8 cellular contexts compared by ENCODE assay signal in genomic region chr17:75181608-75182318, GRCh38. TPM values are rescaled to one million over a fixed set of nuclear protein-coding genes. Genes with fewer than 3 reads are reported as not detected.
A peak's percentile ranks its signal among the peaks of the same experiment; 100 is the strongest.
DNase-seq lines count a peak whose midpoint lies in the region; ATAC-seq and TF ChIP-seq lines count a peak whose summit lies in the region.

No MANE protein-coding gene starts in this region.

- ATAC-seq in HG02938 (IDR thresholded peaks at IDR 0.05; ENCODE audit: unreplicated experiment) = no peak

- peak overlapping the region; percentile 97 for H3K4me2 ChIP-seq in OCI-LY1 (ENCODE audit: low read length)

- no peaks in the 10 kb centered on the region for H3F3A ChIP-seq in OCI-LY1 (ENCODE audit: insufficient read depth, low read length)

- no peaks in the 10 kb centered on the region for H3K9me2 ChIP-seq in OCI-LY1 (ENCODE audit: low read depth, low read length)

- H3K9me3 ChIP-seq in OCI-LY1 (ENCODE audit: low read length) (no peaks in the 10 kb centered on the region), iPS-15b (ENCODE audit: control insufficient read depth, insufficient read depth, low read length) (no peaks in the 10 kb centered on the region), spleen (no peaks in the 10 kb centered on the region)

- peak; percentile 84 for DNase-seq in activated effector memory CD4-positive, alpha-beta T cell treated with anti-CD3 and anti-CD28 coated beads, Interleukin-2, amount 50 U/mL, for 16 hours
- DNase-seq in activated effector memory CD4-positive, alpha-beta T cell treated with Interleukin-2 at 50 U/mL for 16 hours = no peak
- DNase-seq in activated naive CD8-positive, alpha-beta T cell treated with anti-CD3 and anti-CD28 coated beads for 36 hours = peak; percentile 49
- DNase-seq in spleen (no peak), NCI-H2081 treated with DMSO at 0.1 percent for 48 hours (lab: John Stamatoyannopoulos, UW) (no peak)

- H4K20me1 ChIP-seq in OCI-LY1 (ENCODE audit: insufficient read depth, low read length) = peaks cover 7% of the 10 kb centered on the region

- WGBS in spleen, 5 donors = 0 to 1% (median 0%) methylated on average over 20 to 34 of the region's 34 CpGs

- peak overlapping the region; percentile 81 for H3K27ac Mint-ChIP-seq in activated naive CD8-positive, alpha-beta T cell treated with anti-CD3 and anti-CD28 coated beads for 36 hours

- no peaks in the 10 kb centered on the region for H3K27me3 Mint-ChIP-seq in activated naive CD8-positive, alpha-beta T cell treated with anti-CD3 and anti-CD28 coated beads for 36 hours

- H3K9ac ChIP-seq in OCI-LY1 (ENCODE audit: low read length) = peak overlapping the region; percentile 99
- H3K9ac ChIP-seq in iPS-15b (ENCODE audit: low read depth, low read length) = peak overlapping the region; percentile 97

- no peak for TF ChIP-seq POLR2A in spleen (IDR thresholded peaks at IDR 0.05)

- peaks cover 23% of the 10 kb centered on the region for H3K36me3 Mint-ChIP-seq in activated naive CD8-positive, alpha-beta T cell treated with anti-CD3 and anti-CD28 coated beads for 36 hours

- no peaks in the 10 kb centered on the region for H3K27me3 ChIP-seq in OCI-LY1 (ENCODE audit: insufficient read depth, low read length)
- no peaks in the 10 kb centered on the region for H3K27me3 ChIP-seq in iPS-15b (ENCODE audit: control insufficient read depth, insufficient read depth, low read length)
- H3K27me3 ChIP-seq in spleen (replicated peaks in 1 of 7) = no peaks in the 10 kb centered on the region

- no peaks in the 10 kb centered on the region for H3K9me3 Mint-ChIP-seq in activated naive CD8-positive, alpha-beta T cell treated with anti-CD3 and anti-CD28 coated beads for 36 hours

- peak overlapping the region; percentile 95 for H3K4me3 Mint-ChIP-seq in activated naive CD8-positive, alpha-beta T cell treated with anti-CD3 and anti-CD28 coated beads for 36 hours

- H3K4me3 ChIP-seq in OCI-LY1 (ENCODE audit: low read depth, low read length, poor library complexity, severe bottlenecking) = peak overlapping the region; percentile 98
- peak overlapping the region; percentile 89 for H3K4me3 ChIP-seq in iPS-15b (ENCODE audit: low read depth, low read length)
- peak overlapping the region; percentile 62 to 98 (median 96) for H3K4me3 ChIP-seq in spleen

- H3K36me3 ChIP-seq in OCI-LY1 (ENCODE audit: insufficient read depth, low read length) = peaks cover 40% of the 10 kb centered on the region
- peaks cover 22% of the 10 kb centered on the region for H3K36me3 ChIP-seq in iPS-15b (ENCODE audit: control insufficient read depth, insufficient read depth, low read length)
- H3K36me3 ChIP-seq in spleen = peaks cover 0 to 37% (median 24%) of the 10 kb centered on the region in 6 donors

- TF ChIP-seq CTCF in OCI-LY1 (IDR thresholded peaks at IDR 0.05; ENCODE audit: low read length) (no peak), spleen (IDR thresholded peaks at IDR 0.05 in 8 of 11, conservative IDR thresholded peaks at IDR 0.05 in 3 of 11) (no peak)

- no peak overlapping the region for H2AFZ ChIP-seq in OCI-LY1 (ENCODE audit: low read length)

- intact Hi-C loops in spleen (cut with DNase I; ENCODE audit: low total_unique reads) = no loop called here

- peaks cover 47% of the 10 kb centered on the region for H3K79me2 ChIP-seq in OCI-LY1 (ENCODE audit: insufficient read depth, low read length)

- H3K27ac ChIP-seq in OCI-LY1 (ENCODE audit: low read depth, low read length, poor library complexity, severe bottlenecking) (peak overlapping the region; percentile 85), spleen (peak overlapping the region; percentile 99 to 100 (median 100))

- peaks cover 28% of the 10 kb centered on the region for H3K4me1 Mint-ChIP-seq in activated naive CD8-positive, alpha-beta T cell treated with anti-CD3 and anti-CD28 coated beads for 36 hours

- peaks cover 25% of the 10 kb centered on the region for H3K4me1 ChIP-seq in OCI-LY1 (ENCODE audit: insufficient read depth, low read length, severe bottlenecking)
- H3K4me1 ChIP-seq in iPS-15b (ENCODE audit: control insufficient read depth, insufficient read depth, low read length) = peaks cover 6% of the 10 kb centered on the region
- peaks cover 17 to 63% (median 45%) of the 10 kb centered on the region in 6 donors for H3K4me1 ChIP-seq in spleen

RNA-seq across cellular contexts. Expression of gene SUMO2, which starts 1.0 kb away (rescaled TPM):
- total RNA-seq in activated naive CD8-positive, alpha-beta T cell treated with anti-CD3 and anti-CD28 coated beads for 36 hours = 100 to 1,000 TPM; 623 to 655 TPM
- total RNA-seq in spleen = 100 to 1,000 TPM in 4 of 7 donors, 10 to 100 TPM in 3; 67.7 to 310 (median 251) TPM
- polyA plus RNA-seq in spleen = 100 to 1,000 TPM in 2 of 3 donors, 10 to 100 TPM in 1; 97.3 to 127 (median 117) TPM

RNA-seq across cellular contexts. Expression of gene NUP85, which starts 23.7 kb away (rescaled TPM):
- 100 to 1,000 TPM; 134 to 137 TPM for total RNA-seq in activated naive CD8-positive, alpha-beta T cell treated with anti-CD3 and anti-CD28 coated beads for 36 hours
- 10 to 100 TPM; 35.5 to 83.8 (median 66.1) TPM for total RNA-seq in spleen
- polyA plus RNA-seq in spleen = 10 to 100 TPM; 45.8 to 79.8 (median 61.8) TPM

RNA-seq across cellular contexts. Expression of gene JPT1, which starts 27.5 kb away (rescaled TPM):
- total RNA-seq in activated naive CD8-positive, alpha-beta T cell treated with anti-CD3 and anti-CD28 coated beads for 36 hours = 100 to 1,000 TPM; 245 to 250 TPM
- total RNA-seq in spleen = 100 to 1,000 TPM in 2 of 7 donors, 10 to 100 TPM in 5; 47.1 to 116 (median 92.1) TPM
- 100 to 1,000 TPM; 106 to 192 (median 164) TPM for polyA plus RNA-seq in spleen

RNA-seq across cellular contexts. Expression of gene NT5C, which starts 50.2 kb away (rescaled TPM):
- total RNA-seq in activated naive CD8-positive, alpha-beta T cell treated with anti-CD3 and anti-CD28 coated beads for 36 hours = 10 to 100 TPM; 71.2 to 74.8 TPM
- 10 to 100 TPM; 48.2 to 77.9 (median 54.6) TPM for total RNA-seq in spleen
- polyA plus RNA-seq in spleen = 100 to 1,000 TPM; 105 to 145 (median 139) TPM

Comparison
In these comparisons a context has a peak if more than half of its experiments do, and no peak if none do; other contexts are left out.
1. DNase-seq: peak in activated effector memory CD4-positive, alpha-beta T cell treated with anti-CD3 and anti-CD28 coated beads, Interleukin-2, amount 50 U/mL, for 16 hours (single experiment) and activated naive CD8-positive, alpha-beta T cell treated with anti-CD3 and anti-CD28 coated beads for 36 hours (single experiment); none in activated effector memory CD4-positive, alpha-beta T cell treated with Interleukin-2 at 50 U/mL for 16 hours (single experiment), spleen (single experiment) and NCI-H2081 treated with DMSO at 0.1 percent for 48 hours (single experiment).
2. Peak in every context shown above with its lines, with median percentiles within 50 percentile points of each other: H3K4me3 ChIP-seq.